Comparison of ENCODE assay signal across 24 cellular contexts in genomic region chr11:101960231-101960630, GRCh38. TPM values are rescaled to one million over a fixed set of nuclear protein-coding genes. Genes with fewer than 3 reads are reported as not detected.
A peak's percentile ranks its signal among the peaks of the same experiment; 100 is the strongest.
DNase-seq lines count a peak whose midpoint lies in the region; ATAC-seq, FAIRE-seq and TF ChIP-seq lines count a peak whose summit lies in the region.
"Had no signal": no experiment of that assay in that cellular context is flagged by ENCODE, and none has a peak within 500 bp of the region (broad histone marks: within the 10 kb centered on the region; RNA-seq: fewer than 3 reads in every experiment).

No MANE protein-coding gene starts in this region.

- H3K36me3 ChIP-seq in adipocyte (ENCODE audit: control insufficient read depth, insufficient read depth, low read length, severe bottlenecking) (peaks cover 67% of the 10 kb centered on the region), endothelial cell of umbilical vein (ENCODE audit: control insufficient read depth in 2 of 2, extremely low read depth in 1 of 2, insufficient read depth in 2 of 2, low read length in 2 of 2) (peaks cover 0 to 2% of the 10 kb centered on the region in 2 experiments), trophoblast cell (ENCODE audit: control insufficient read depth in 1 of 2, insufficient read depth in 2 of 2, low read length in 2 of 2) (no peaks in the 10 kb centered on the region)

- H3K9me3 ChIP-seq in adipocyte (ENCODE audit: control insufficient read depth, low read length) = no peaks in the 10 kb centered on the region
- no peaks in the 10 kb centered on the region for H3K9me3 ChIP-seq in endothelial cell of umbilical vein (replicated peaks; ENCODE audit: control insufficient read depth, insufficient read depth, low read length)
- H3K9me3 ChIP-seq in trophoblast cell (ENCODE audit: insufficient read depth, low read depth, low read length) = no peaks in the 10 kb centered on the region

- no peak overlapping the region for H2BK120ac ChIP-seq in trophoblast cell (ENCODE audit: insufficient read depth, low read length, poor library complexity)

- dilution Hi-C loops in endothelial cell of umbilical vein (cut with MboI; ENCODE audit: extremely low pct_ligation_motif_present, low sequenced_read_pairs) = no loop called here

- H3K27me3 ChIP-seq in adipocyte (replicated peaks; ENCODE audit: control insufficient read depth, insufficient read depth, low read length) (no peaks in the 10 kb centered on the region), endothelial cell of umbilical vein (ENCODE audit: control insufficient read depth in 2 of 2, insufficient read depth in 2 of 2, low read length in 2 of 2) (no peaks in the 10 kb centered on the region), trophoblast cell (ENCODE audit: insufficient read depth, low read length) (no peaks in the 10 kb centered on the region)

- no peak for TF ChIP-seq POLR2A in endothelial cell of umbilical vein (IDR thresholded peaks at IDR 0.05; ENCODE audit: low read depth, low read length)

- H3K79me1 ChIP-seq in trophoblast cell (ENCODE audit: low read length) = no peaks in the 10 kb centered on the region

- no TSS peak for BruUV-seq in endothelial cell of umbilical vein (replicated peaks; lab: Mats Ljungman, UMichigan)

- no peak overlapping the region for H2AK5ac ChIP-seq in trophoblast cell (ENCODE audit: low read length)

- no peaks in the 10 kb centered on the region for H3K27me3 Mint-ChIP-seq in activated naive CD8-positive, alpha-beta T cell treated with anti-CD3 and anti-CD28 coated beads, Interleukin-2, amount 50 U/mL, for 24 hours
- H3K27me3 Mint-ChIP-seq: CD4-positive, alpha-beta memory T cell had no signal

- no peak overlapping the region for H3K27ac Mint-ChIP-seq in activated naive CD8-positive, alpha-beta T cell treated with anti-CD3 and anti-CD28 coated beads, Interleukin-2, amount 50 U/mL, for 24 hours
- H3K27ac Mint-ChIP-seq: CD4-positive, alpha-beta memory T cell had no signal

- H3K79me2 ChIP-seq in endothelial cell of umbilical vein (ENCODE audit: control insufficient read depth, insufficient read depth, low read length) = no peaks in the 10 kb centered on the region
- H3K79me2 ChIP-seq in trophoblast cell (ENCODE audit: control insufficient read depth, insufficient read depth, low read length, poor library complexity) = no peaks in the 10 kb centered on the region

- WGBS in trophoblast cell (ENCODE audit: extremely low coverage, insufficient coverage, insufficient read length) = no CpG with 5 or more reads among the region's 1 CpG

- no peak overlapping the region for H3K4ac ChIP-seq in trophoblast cell (ENCODE audit: low read depth, low read length)

- ATAC-seq in GM21515 (IDR thresholded peaks at IDR 0.05; ENCODE audit: unreplicated experiment) (no peak), GM18517 (IDR thresholded peaks at IDR 0.05; ENCODE audit: unreplicated experiment) (no peak)
- no peak for ATAC-seq in activated naive CD8-positive, alpha-beta T cell treated with anti-CD3 and anti-CD28 coated beads, Interleukin-2, amount 50 U/mL, for 24 hours

- H4K91ac ChIP-seq in trophoblast cell (ENCODE audit: low read depth, low read length) = no peak overlapping the region

- H3K27ac ChIP-seq in endothelial cell of umbilical vein (ENCODE audit: insufficient read depth, low read depth, low read length) (no peak overlapping the region), trophoblast cell (ENCODE audit: low read depth, low read length) (no peak overlapping the region)
- H3K27ac ChIP-seq: GM23248 had no signal

- H2BK5ac ChIP-seq in trophoblast cell (ENCODE audit: low read depth, low read length, poor library complexity) = no peak overlapping the region

- no peaks in the 10 kb centered on the region for H3K9me1 ChIP-seq in endothelial cell of umbilical vein (replicated peaks; ENCODE audit: control insufficient read depth, extremely low read depth, insufficient read depth, low read length)

- TF ChIP-seq CTCF in endothelial cell of umbilical vein (IDR thresholded peaks at IDR 0.05; ENCODE audit: extremely low read depth in 1 of 2, insufficient read depth in 1 of 2, low read depth in 1 of 2, low read length in 2 of 2) = no peak

- H4K8ac ChIP-seq in trophoblast cell (ENCODE audit: low read depth, low read length) = no peak overlapping the region

- H3K4me2 ChIP-seq in endothelial cell of umbilical vein (ENCODE audit: insufficient read depth, low read length) (no peak overlapping the region), trophoblast cell (ENCODE audit: low read length) (no peak overlapping the region)

- H3K4me1 ChIP-seq in adipocyte (ENCODE audit: control insufficient read depth, insufficient read depth, low read length) (no peaks in the 10 kb centered on the region), endothelial cell of umbilical vein (ENCODE audit: control insufficient read depth, extremely low read depth, insufficient read depth, low read length) (no peaks in the 10 kb centered on the region), trophoblast cell (ENCODE audit: control insufficient read depth in 1 of 2, insufficient read depth in 2 of 2, low read length in 2 of 2) (no peaks in the 10 kb centered on the region)

- no peak overlapping the region for H3K23ac ChIP-seq in trophoblast cell (ENCODE audit: low read length)

- H3K4me3 ChIP-seq in adipocyte (ENCODE audit: low read length) (no peak overlapping the region), endothelial cell of umbilical vein (replicated peaks in 1 of 3; ENCODE audit: insufficient read depth in 1 of 3, low read depth in 1 of 3, low read length in 3 of 3) (no peak overlapping the region), trophoblast cell (ENCODE audit: low read depth, low read length) (no peak overlapping the region)
- H3K4me3 ChIP-seq: GM23248 had no signal

- CTCF ChIA-PET in endothelial cell of umbilical vein (lab: Charles Lee) = no interaction called here

- intact Hi-C loops in endothelial cell of umbilical vein (cut with micrococcal nuclease) = no loop called here

- no peak overlapping the region for H4K12ac ChIP-seq in trophoblast cell (ENCODE audit: low read depth, low read length)

- no peaks in the 10 kb centered on the region for H3K4me1 Mint-ChIP-seq in activated naive CD8-positive, alpha-beta T cell treated with anti-CD3 and anti-CD28 coated beads, Interleukin-2, amount 50 U/mL, for 24 hours
- H3K4me1 Mint-ChIP-seq: CD4-positive, alpha-beta memory T cell had no signal

- peak; percentile 70 for FAIRE-seq in endothelial cell of umbilical vein (lab: Jason Lieb, UNC)
- FAIRE-seq: GM12891, GM18507, H1 had no signal

- H4K20me1 ChIP-seq in endothelial cell of umbilical vein (replicated peaks; ENCODE audit: control insufficient read depth, extremely low read depth, insufficient read depth, low read length) = no peaks in the 10 kb centered on the region

- no peak overlapping the region for H3K4me3 Mint-ChIP-seq in activated naive CD8-positive, alpha-beta T cell treated with anti-CD3 and anti-CD28 coated beads, Interleukin-2, amount 50 U/mL, for 24 hours
- H3K4me3 Mint-ChIP-seq: CD4-positive, alpha-beta memory T cell had no signal

- POLR2A ChIA-PET in endothelial cell of umbilical vein (lab: Charles Lee) = no interaction called here

- no peak overlapping the region for H3K18ac ChIP-seq in trophoblast cell (ENCODE audit: low read length)

- DNase-seq in adipocyte (ENCODE audit: low read depth) = peak; percentile 1
- DNase-seq in endothelial cell of umbilical vein (ENCODE audit: low read depth, low spot score) = no peak
- DNase-seq in trophoblast cell = peak; percentile 46 to 83
- no peak for DNase-seq in activated naive CD8-positive, alpha-beta T cell treated with anti-CD3 and anti-CD28 coated beads, Interleukin-2, amount 50 U/mL, for 24 hours
- DNase-seq: C1 segment of cervical spinal cord; Calu3; CD4-positive, alpha-beta memory T cell; COR-L47; DMS53; DMS79 treated with DMSO at 0.1 percent for 48 hours; GF-D8; GM23248; H7; HCEC 1CT had no signal

- H2BK12ac ChIP-seq in trophoblast cell (ENCODE audit: low read length) = no peak overlapping the region

- no peak overlapping the region for H2AFZ ChIP-seq in endothelial cell of umbilical vein (ENCODE audit: low read depth, low read length)
- H2AFZ ChIP-seq in trophoblast cell (ENCODE audit: insufficient read depth, low read length, poor library complexity) = no peak overlapping the region
- H2AFZ ChIP-seq: GM23248 had no signal

- H3K14ac ChIP-seq in trophoblast cell (ENCODE audit: low read length) = no peak overlapping the region

- H3K9me3 Mint-ChIP-seq in activated naive CD8-positive, alpha-beta T cell treated with anti-CD3 and anti-CD28 coated beads, Interleukin-2, amount 50 U/mL, for 24 hours = no peaks in the 10 kb centered on the region

- H3K9ac ChIP-seq in adipocyte (ENCODE audit: low read length) (no peak overlapping the region), endothelial cell of umbilical vein (replicated peaks; ENCODE audit: extremely low read depth, insufficient read depth, low read length) (no peak overlapping the region), trophoblast cell (ENCODE audit: low read length) (no peak overlapping the region)
- H3K9ac ChIP-seq: GM23248 had no signal

- peaks cover 7% of the 10 kb centered on the region for H3K36me3 Mint-ChIP-seq in activated naive CD8-positive, alpha-beta T cell treated with anti-CD3 and anti-CD28 coated beads, Interleukin-2, amount 50 U/mL, for 24 hours (ENCODE audit: low read depth)

TF ChIP-seq in endothelial cell of umbilical vein, 7 proteins besides CTCF, POLR2A, EP300 and RAD21 (continues in another document):
- TF ChIP-seq FOS (IDR thresholded peaks at IDR 0.05; ENCODE audit: borderline replicate concordance, insufficient read depth, low read length) (no peak), MYC (IDR thresholded peaks at IDR 0.05; ENCODE audit: low read depth, low read length) (no peak)

RNA-seq across cellular contexts. Expression of gene ANGPTL5, which starts 43.9 kb away (rescaled TPM):
- not detected in 2 replicates for total RNA-seq in endothelial cell of umbilical vein
- 0.03 and 0.12 TPM in 2 replicates for polyA plus RNA-seq in endothelial cell of umbilical vein
- polyA plus RNA-seq in endothelial cell of umbilical vein (2011; cell fraction: cytosol; rRNA removed) = 0.12 and 0.18 TPM in 2 replicates
- 0.07 and 0.22 TPM in 2 replicates for polyA plus RNA-seq in endothelial cell of umbilical vein (2011; cell fraction: nucleus; rRNA removed)
- 0.07 and 0.14 TPM in 2 replicates for polyA plus RNA-seq in endothelial cell of umbilical vein (2012)
- polyA minus RNA-seq in endothelial cell of umbilical vein = not detected in 2 replicates
- polyA minus RNA-seq in endothelial cell of umbilical vein (2011; cell fraction: cytosol; rRNA and poly(A)+ RNA removed) = not detected
- not detected in 2 replicates for polyA minus RNA-seq in endothelial cell of umbilical vein (2011; cell fraction: nucleus; rRNA and poly(A)+ RNA removed)
- polyA plus RNA-seq in trophoblast cell (2013) = 0.08 TPM in 2 replicates
- total RNA-seq: A172; A673; Calu3; CD4-positive, alpha-beta memory T cell; Daoy; G401; GM23248; H1; H7 had no signal
- polyA plus RNA-seq: BJ; CD4-positive, alpha-beta memory T cell; H1 had no signal

RNA-seq across cellular contexts. Expression of gene CEP126, which starts 45.4 kb away (rescaled TPM):
- 5.8 and 9.1 TPM in 2 replicates for total RNA-seq in endothelial cell of umbilical vein
- 2.9 and 3.6 TPM in 2 replicates for polyA plus RNA-seq in endothelial cell of umbilical vein
- 3.9 and 4.1 TPM in 2 replicates for polyA plus RNA-seq in endothelial cell of umbilical vein (2011; cell fraction: cytosol; rRNA removed)
- polyA plus RNA-seq in endothelial cell of umbilical vein (2011; cell fraction: nucleus; rRNA removed) = 14.9 and 16.2 TPM in 2 replicates
- polyA plus RNA-seq in endothelial cell of umbilical vein (2012) = 10.6 and 13.2 TPM in 2 replicates
- 7.5 and 12.3 TPM in 2 replicates for polyA minus RNA-seq in endothelial cell of umbilical vein
- 1.4 TPM for polyA minus RNA-seq in endothelial cell of umbilical vein (2011; cell fraction: cytosol; rRNA and poly(A)+ RNA removed)
- polyA minus RNA-seq in endothelial cell of umbilical vein (2011; cell fraction: nucleus; rRNA and poly(A)+ RNA removed) = 16.2 and 24.7 TPM in 2 replicates
- 0.71 and 0.74 TPM in 2 replicates for polyA plus RNA-seq in trophoblast cell (2013)

Comparison
In these comparisons a context has a peak if more than half of its experiments do, and no peak if none do; other contexts are left out.
1. DNase-seq: peak in adipocyte (single experiment) and trophoblast cell (2 of 2); none in endothelial cell of umbilical vein (single experiment) and activated naive CD8-positive, alpha-beta T cell treated with anti-CD3 and anti-CD28 coated beads, Interleukin-2, amount 50 U/mL, for 24 hours (single experiment).